1 cellular context compared by ENCODE assay signal in the genomic region with DNA sequence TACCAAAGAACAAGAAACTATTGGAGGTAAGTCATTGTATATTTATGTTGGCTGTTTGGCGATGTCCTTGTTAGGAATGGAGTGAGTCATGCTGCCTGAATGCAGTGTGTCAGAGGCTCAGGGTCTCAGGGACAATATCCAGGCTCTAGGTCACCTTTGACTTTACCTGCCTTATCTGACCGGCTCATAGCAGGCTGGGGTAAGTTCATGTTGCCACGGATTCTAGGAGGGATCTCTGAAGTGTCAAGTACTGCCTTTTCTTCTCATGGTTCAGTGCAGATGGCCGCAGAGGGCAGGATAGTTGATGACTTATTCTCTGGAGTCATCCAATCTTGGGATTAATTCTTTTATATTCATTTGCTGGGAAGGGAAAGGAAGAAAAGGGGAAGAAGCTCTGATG.
TF ChIP-seq lines count a peak whose summit lies in the region.

No MANE protein-coding gene starts in this region.

TF ChIP-seq in WTC11, 78 proteins besides CTCF, POLR2A, EP300 and RAD21 (continued from another document):
- TF ChIP-seq, protein P1, sequence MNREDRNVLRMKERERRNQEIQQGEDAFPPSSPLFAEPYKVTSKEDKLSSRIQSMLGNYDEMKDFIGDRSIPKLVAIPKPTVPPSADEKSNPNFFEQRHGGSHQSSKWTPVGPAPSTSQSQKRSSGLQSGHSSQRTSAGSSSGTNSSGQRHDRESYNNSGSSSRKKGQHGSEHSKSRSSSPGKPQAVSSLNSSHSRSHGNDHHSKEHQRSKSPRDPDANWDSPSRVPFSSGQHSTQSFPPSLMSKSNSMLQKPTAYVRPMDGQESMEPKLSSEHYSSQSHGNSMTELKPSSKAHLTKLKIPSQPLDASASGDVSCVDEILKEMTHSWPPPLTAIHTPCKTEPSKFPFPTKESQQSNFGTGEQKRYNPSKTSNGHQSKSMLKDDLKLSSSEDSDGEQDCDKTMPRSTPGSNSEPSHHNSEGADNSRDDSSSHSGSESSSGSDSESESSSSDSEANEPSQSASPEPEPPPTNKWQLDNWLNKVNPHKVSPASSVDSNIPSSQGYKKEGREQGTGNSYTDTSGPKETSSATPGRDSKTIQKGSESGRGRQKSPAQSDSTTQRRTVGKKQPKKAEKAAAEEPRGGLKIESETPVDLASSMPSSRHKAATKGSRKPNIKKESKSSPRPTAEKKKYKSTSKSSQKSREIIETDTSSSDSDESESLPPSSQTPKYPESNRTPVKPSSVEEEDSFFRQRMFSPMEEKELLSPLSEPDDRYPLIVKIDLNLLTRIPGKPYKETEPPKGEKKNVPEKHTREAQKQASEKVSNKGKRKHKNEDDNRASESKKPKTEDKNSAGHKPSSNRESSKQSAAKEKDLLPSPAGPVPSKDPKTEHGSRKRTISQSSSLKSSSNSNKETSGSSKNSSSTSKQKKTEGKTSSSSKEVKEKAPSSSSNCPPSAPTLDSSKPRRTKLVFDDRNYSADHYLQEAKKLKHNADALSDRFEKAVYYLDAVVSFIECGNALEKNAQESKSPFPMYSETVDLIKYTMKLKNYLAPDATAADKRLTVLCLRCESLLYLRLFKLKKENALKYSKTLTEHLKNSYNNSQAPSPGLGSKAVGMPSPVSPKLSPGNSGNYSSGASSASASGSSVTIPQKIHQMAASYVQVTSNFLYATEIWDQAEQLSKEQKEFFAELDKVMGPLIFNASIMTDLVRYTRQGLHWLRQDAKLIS (CRISPR knock-in tag; IDR thresholded peaks at IDR 0.05; ENCODE audit: borderline replicate concordance), result no peak
- TF ChIP-seq, protein P2, sequence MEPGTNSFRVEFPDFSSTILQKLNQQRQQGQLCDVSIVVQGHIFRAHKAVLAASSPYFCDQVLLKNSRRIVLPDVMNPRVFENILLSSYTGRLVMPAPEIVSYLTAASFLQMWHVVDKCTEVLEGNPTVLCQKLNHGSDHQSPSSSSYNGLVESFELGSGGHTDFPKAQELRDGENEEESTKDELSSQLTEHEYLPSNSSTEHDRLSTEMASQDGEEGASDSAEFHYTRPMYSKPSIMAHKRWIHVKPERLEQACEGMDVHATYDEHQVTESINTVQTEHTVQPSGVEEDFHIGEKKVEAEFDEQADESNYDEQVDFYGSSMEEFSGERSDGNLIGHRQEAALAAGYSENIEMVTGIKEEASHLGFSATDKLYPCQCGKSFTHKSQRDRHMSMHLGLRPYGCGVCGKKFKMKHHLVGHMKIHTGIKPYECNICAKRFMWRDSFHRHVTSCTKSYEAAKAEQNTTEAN (CRISPR knock-in tag; IDR thresholded peaks at IDR 0.05), result no peak
- TF ChIP-seq NFE2L1 (CRISPR knock-in tag; IDR thresholded peaks at IDR 0.05), result no peak
- TF ChIP-seq PRRX2 (CRISPR knock-in tag; IDR thresholded peaks at IDR 0.05), result no peak
